22 cellular contexts compared by ENCODE assay signal in the genomic region with DNA sequence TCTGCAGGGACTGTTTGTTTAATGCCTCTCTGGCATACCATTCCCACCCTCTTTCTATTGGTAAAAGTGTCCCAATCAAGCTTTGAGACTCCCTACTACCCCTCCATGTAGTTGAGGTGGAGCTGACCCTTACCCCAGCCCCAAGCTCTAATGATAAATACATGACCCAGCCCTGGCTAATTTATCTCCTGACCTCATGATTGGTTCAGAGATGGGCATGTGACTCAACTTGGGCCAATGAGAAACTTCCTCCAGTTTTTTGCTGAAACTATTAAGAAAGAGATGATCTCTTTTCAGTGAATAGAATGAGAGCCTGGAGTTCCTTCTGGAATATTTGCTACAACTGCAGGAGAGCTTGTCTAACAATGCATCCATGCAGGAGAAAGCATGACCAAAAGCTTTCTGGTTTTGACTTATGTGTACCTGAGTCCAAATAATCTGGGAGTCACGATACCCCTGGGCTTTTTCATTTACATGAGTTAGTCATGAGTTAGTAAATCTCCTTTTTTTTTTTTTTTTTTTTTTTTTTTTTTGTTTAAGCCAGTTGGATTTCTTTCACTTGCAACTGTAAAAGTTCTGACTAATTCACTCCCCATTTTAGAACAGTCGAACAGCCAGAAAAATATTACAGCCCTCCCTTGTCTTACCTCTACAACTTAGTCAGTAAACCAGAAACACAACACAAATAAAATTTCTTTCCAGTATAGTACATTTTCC.
DNase-seq lines count a peak whose midpoint lies in the region; ATAC-seq, FAIRE-seq and TF ChIP-seq lines count a peak whose summit lies in the region.
"Had no signal": no experiment of that assay in that cellular context is flagged by ENCODE, and none has a peak within 500 bp of the region (broad histone marks: within the 10 kb centered on the region; RNA-seq: fewer than 3 reads in every experiment).

No MANE protein-coding gene starts in this region.

- no peaks in the 10 kb centered on the region for H3K36me3 Mint-ChIP-seq in activated T-helper 17 cell treated with anti-CD3 and anti-CD28 coated beads, Interleukin-2, amount 50 U/mL, for 72 hours (ENCODE audit: low read depth)
- H3K36me3 Mint-ChIP-seq: natural killer cell treated with Interleukin-12 subunit alpha and Interleukin-12 subunit beta and Interleukin-15 and Interleukin-18, amount 100 ng/mL, for 72 hours had no signal

- no peak for FAIRE-seq in A549 (lab: Jason Lieb, UNC)
- FAIRE-seq: A204.1, pancreas, TTC549, urothelium cell line had no signal

- no peak for TF ChIP-seq EP300 in A549 (IDR thresholded peaks at IDR 0.05)

- TF ChIP-seq CTCF in A549 (IDR thresholded peaks at IDR 0.05) (no peak), fibroblast of mammary gland (conservative IDR thresholded peaks at IDR 0.05; ENCODE audit: control insufficient read depth, insufficient read depth, low read depth, low read length) (no peak)

- POLR2A ChIA-PET in A549 (lab: Yijun Ruan, JAX) = no interaction called here

- no peak for TF ChIP-seq RAD21 in A549 (conservative IDR thresholded peaks at IDR 0.05 in 1 of 2, IDR thresholded peaks at IDR 0.05 in 1 of 2)

- H3K27ac ChIP-seq in A549 = no peak overlapping the region
- H3K27ac ChIP-seq: BLaER1, cardiac muscle cell, pancreas, suprapubic skin had no signal

- H3K4me1 Mint-ChIP-seq in activated T-helper 17 cell treated with anti-CD3 and anti-CD28 coated beads, Interleukin-2, amount 50 U/mL, for 72 hours = peaks cover 5% of the 10 kb centered on the region
- H3K4me1 Mint-ChIP-seq: activated CD4-positive, alpha-beta T cell treated with anti-CD3 and anti-CD28 coated beads, Interleukin-2, amount 10 ng/mL, durations not matched to agents 7 days and 5 days had no signal

- no peak overlapping the region for H3K27ac Mint-ChIP-seq in activated T-helper 17 cell treated with anti-CD3 and anti-CD28 coated beads, Interleukin-2, amount 50 U/mL, for 72 hours
- H3K27ac Mint-ChIP-seq: activated CD4-positive, alpha-beta T cell treated with anti-CD3 and anti-CD28 coated beads, Interleukin-2, amount 10 ng/mL, durations not matched to agents 7 days and 5 days; activated naive CD8-positive, alpha-beta T cell treated with anti-CD3 and anti-CD28 coated beads, Interleukin-2, amount 50 U/mL, for 24 hours; natural killer cell treated with Interleukin-12 subunit alpha and Interleukin-12 subunit beta and Interleukin-15 and Interleukin-18, amount 100 ng/mL, for 72 hours had no signal

- H3K4me3 Mint-ChIP-seq in activated T-helper 17 cell treated with anti-CD3 and anti-CD28 coated beads, Interleukin-2, amount 50 U/mL, for 72 hours = no peak overlapping the region
- H3K4me3 Mint-ChIP-seq: activated CD4-positive, alpha-beta T cell treated with anti-CD3 and anti-CD28 coated beads, Interleukin-2, amount 10 ng/mL, durations not matched to agents 7 days and 5 days; activated naive CD8-positive, alpha-beta T cell treated with anti-CD3 and anti-CD28 coated beads, Interleukin-2, amount 50 U/mL, for 24 hours; natural killer cell treated with Interleukin-12 subunit alpha and Interleukin-12 subunit beta and Interleukin-15 and Interleukin-18, amount 100 ng/mL, for 72 hours had no signal

- H3K4me2 ChIP-seq in A549 = no peak overlapping the region
- H3K4me2 ChIP-seq: BLaER1 had no signal

- ATAC-seq in A549 = no peak
- ATAC-seq in activated T-helper 17 cell treated with anti-CD3 and anti-CD28 coated beads, Interleukin-2, amount 50 U/mL, for 72 hours (replicated peaks) = peak; percentile 16
- no peak for ATAC-seq in GM18909 (IDR thresholded peaks at IDR 0.05; ENCODE audit: poor library complexity, unreplicated experiment)
- ATAC-seq in HG03520 (IDR thresholded peaks at IDR 0.05; ENCODE audit: unreplicated experiment) = no peak
- ATAC-seq: activated naive CD8-positive, alpha-beta T cell treated with anti-CD3 and anti-CD28 coated beads, Interleukin-2, amount 50 U/mL, for 24 hours; left colon; natural killer cell treated with Interleukin-12 subunit alpha and Interleukin-12 subunit beta and Interleukin-15 and Interleukin-18, amount 100 ng/mL, for 72 hours; pancreas; sciatic nerve had no signal

- no peak for TF ChIP-seq POLR2A in A549 (IDR thresholded peaks at IDR 0.05; ENCODE audit: low read length)

- H3K4me1 ChIP-seq in A549 = peaks cover 14% of the 10 kb centered on the region
- H3K4me1 ChIP-seq: BLaER1, pancreas, suprapubic skin had no signal

- H3K9me3 Mint-ChIP-seq in activated T-helper 17 cell treated with anti-CD3 and anti-CD28 coated beads, Interleukin-2, amount 50 U/mL, for 72 hours = no peaks in the 10 kb centered on the region
- H3K9me3 Mint-ChIP-seq: natural killer cell treated with Interleukin-12 subunit alpha and Interleukin-12 subunit beta and Interleukin-15 and Interleukin-18, amount 100 ng/mL, for 72 hours had no signal

- DNase-seq in A549 (ENCODE audit: low read depth in 1 of 2, low spot score in 1 of 2) (no peak), HT1080 (ENCODE audit: low read depth) (peak; percentile 7), fibroblast of mammary gland (ENCODE audit: low read depth) (peak; percentile 44), iPS-NIHi11 (ENCODE audit: low spot score) (no peak), cerebellar nuclear complex (lab: John Stamatoyannopoulos, UW) (no peak)
- DNase-seq: activated CD4-positive, alpha-beta T cell treated with anti-CD3 and anti-CD28 coated beads, Interleukin-2, amount 10 ng/mL, durations not matched to agents 7 days and 5 days; activated naive CD8-positive, alpha-beta T cell treated with anti-CD3 and anti-CD28 coated beads, Interleukin-2, amount 50 U/mL, for 24 hours; dorsolateral prefrontal cortex; left colon; NCI-H510A; pancreas had no signal

- H3K4me3 ChIP-seq in A549 (no peak overlapping the region), fibroblast of mammary gland (ENCODE audit: control insufficient read depth, low read depth, low read length) (no peak overlapping the region)
- H3K4me3 ChIP-seq: BLaER1, cardiac muscle cell, dorsolateral prefrontal cortex, pancreas, suprapubic skin had no signal

- 82% methylated on average over 2 of the region's 2 CpGs for WGBS in A549 (ENCODE audit: missing lambda C conversion rate)

- CTCF ChIA-PET in A549 (lab: Yijun Ruan, JAX) = interaction anchor here (0.7 kb wide), 1 partner anchor 45 kb away, joined by 3 read pairs; no protein-coding TSS in a partner anchor

- no peaks in the 10 kb centered on the region for H3K27me3 Mint-ChIP-seq in activated T-helper 17 cell treated with anti-CD3 and anti-CD28 coated beads, Interleukin-2, amount 50 U/mL, for 72 hours
- H3K27me3 Mint-ChIP-seq: activated naive CD8-positive, alpha-beta T cell treated with anti-CD3 and anti-CD28 coated beads, Interleukin-2, amount 50 U/mL, for 24 hours had no signal

- peaks cover 9% of the 10 kb centered on the region; the same call in 2 of the 3 replicates for H3K9me3 ChIP-seq in A549
- H3K9me3 ChIP-seq: BLaER1, pancreas had no signal

TF ChIP-seq in A549, 52 proteins besides CTCF, POLR2A, EP300 and RAD21:
- TF ChIP-seq EHF (CRISPR knock-in tag; IDR thresholded peaks at IDR 0.05) = no peak
- TF ChIP-seq, protein P1, sequence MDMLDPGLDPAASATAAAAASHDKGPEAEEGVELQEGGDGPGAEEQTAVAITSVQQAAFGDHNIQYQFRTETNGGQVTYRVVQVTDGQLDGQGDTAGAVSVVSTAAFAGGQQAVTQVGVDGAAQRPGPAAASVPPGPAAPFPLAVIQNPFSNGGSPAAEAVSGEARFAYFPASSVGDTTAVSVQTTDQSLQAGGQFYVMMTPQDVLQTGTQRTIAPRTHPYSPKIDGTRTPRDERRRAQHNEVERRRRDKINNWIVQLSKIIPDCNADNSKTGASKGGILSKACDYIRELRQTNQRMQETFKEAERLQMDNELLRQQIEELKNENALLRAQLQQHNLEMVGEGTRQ (IDR thresholded peaks at IDR 0.05) = peak; percentile 62

Comparison
In these comparisons a context has a peak if more than half of its experiments do, and no peak if none do; other contexts are left out.
1. DNase-seq: peak in HT1080 (single experiment) and fibroblast of mammary gland (single experiment); none in A549 (0 of 2), iPS-NIHi11 (single experiment) and cerebellar nuclear complex (0 of 2).